Comparison of ENCODE assay signal across 29 cellular contexts in genomic region chr12:46798056-46798455, GRCh38. TPM values are rescaled to one million over a fixed set of nuclear protein-coding genes. Genes with fewer than 3 reads are reported as not detected.
"Had no signal": no experiment of that assay in that cellular context is flagged by ENCODE, and none has a peak within 500 bp of the region (broad histone marks: within the 10 kb centered on the region; RNA-seq: fewer than 3 reads in every experiment).

No MANE protein-coding gene starts in this region.

- H3K27ac Mint-ChIP-seq: dendritic cell treated with granulocyte-macrophage colony-stimulating factor and Interleukin-4, amounts not matched to agents 40 ng/mL and 50 ng/mL, for 4 days; effector memory CD8-positive, alpha-beta T cell; endodermal cell; immature natural killer cell; naive thymus-derived CD4-positive, alpha-beta T cell had no signal

- H3K27me3 ChIP-seq: colonic mucosa, esophagus squamous epithelium, gastrocnemius medialis, heart right ventricle had no signal

- H3K36me3 Mint-ChIP-seq: naive thymus-derived CD4-positive, alpha-beta T cell had no signal

- H3K4me3 ChIP-seq: colonic mucosa, esophagus squamous epithelium, gastrocnemius medialis, heart right ventricle, left ventricle myocardium inferior, lower lobe of right lung had no signal

- H3K36me3 ChIP-seq: colonic mucosa, esophagus squamous epithelium, gastrocnemius medialis, heart right ventricle, left ventricle myocardium inferior, lower lobe of right lung had no signal

- H3K4me1 ChIP-seq: colonic mucosa, esophagus squamous epithelium, heart right ventricle, left ventricle myocardium inferior, lower lobe of right lung had no signal

- H3K9me3 Mint-ChIP-seq: dendritic cell treated with granulocyte-macrophage colony-stimulating factor and Interleukin-4, amounts not matched to agents 40 ng/mL and 50 ng/mL, for 4 days; effector memory CD8-positive, alpha-beta T cell; endodermal cell; immature natural killer cell had no signal

- DNase-seq: colonic mucosa; cortex of kidney; effector CD8-positive, alpha-beta T cell; effector memory CD8-positive, alpha-beta T cell; endodermal cell; erythroblast; esophagus squamous epithelium; foreskin fibroblast; foreskin melanocyte; gastrocnemius medialis; glutamatergic neuron; head of caudate nucleus; heart right ventricle; hippocampal formation; immature natural killer cell; islet precursor cell; kidney; kidney glomerular epithelial cell; left colon; left ventricle myocardium inferior; lower lobe of right lung; mesendoderm; midbrain; naive thymus-derived CD4-positive, alpha-beta T cell had no signal

- H3K27me3 Mint-ChIP-seq: dendritic cell treated with granulocyte-macrophage colony-stimulating factor and Interleukin-4, amounts not matched to agents 40 ng/mL and 50 ng/mL, for 4 days had no signal

- H3K27ac ChIP-seq: colonic mucosa, epithelial cell of prostate, esophagus squamous epithelium, gastrocnemius medialis, heart right ventricle, left ventricle myocardium inferior, lower lobe of right lung had no signal

- H3K4me3 Mint-ChIP-seq: dendritic cell treated with granulocyte-macrophage colony-stimulating factor and Interleukin-4, amounts not matched to agents 40 ng/mL and 50 ng/mL, for 4 days; effector memory CD8-positive, alpha-beta T cell; endodermal cell; immature natural killer cell; naive thymus-derived CD4-positive, alpha-beta T cell had no signal

- ATAC-seq: effector memory CD8-positive, alpha-beta T cell; esophagus mucosa; gastrocnemius medialis; heart right ventricle; left colon; lower lobe of right lung; naive thymus-derived CD4-positive, alpha-beta T cell had no signal

- H3K4me1 Mint-ChIP-seq: endodermal cell, immature natural killer cell had no signal

- H3K9me3 ChIP-seq: colonic mucosa, esophagus squamous epithelium, gastrocnemius medialis, lower lobe of right lung had no signal

RNA-seq across cellular contexts. Expression of gene SLC38A4, which starts 27.7 kb away (rescaled TPM):
- total RNA-seq: glomerular endothelial cell; mononuclear cell; naive thymus-derived CD4-positive, alpha-beta T cell had no signal
- polyA plus RNA-seq: immature natural killer cell; naive thymus-derived CD4-positive, alpha-beta T cell had no signal
